Comparison of ENCODE assay signal across 8 cellular contexts in genomic region chr17:48107137-48108055, GRCh38. TPM values are rescaled to one million over a fixed set of nuclear protein-coding genes. Genes with fewer than 3 reads are reported as not detected.
DNase-seq lines count a peak whose midpoint lies in the region; ATAC-seq, FAIRE-seq and TF ChIP-seq lines count a peak whose summit lies in the region.

A gene with protein sequence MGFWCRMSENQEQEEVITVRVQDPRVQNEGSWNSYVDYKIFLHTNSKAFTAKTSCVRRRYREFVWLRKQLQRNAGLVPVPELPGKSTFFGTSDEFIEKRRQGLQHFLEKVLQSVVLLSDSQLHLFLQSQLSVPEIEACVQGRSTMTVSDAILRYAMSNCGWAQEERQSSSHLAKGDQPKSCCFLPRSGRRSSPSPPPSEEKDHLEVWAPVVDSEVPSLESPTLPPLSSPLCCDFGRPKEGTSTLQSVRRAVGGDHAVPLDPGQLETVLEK (plus strand): TSS chr17:48107766. CDS start chr17:48112044, 4,278 bp downstream.

- H3K36me3 ChIP-seq in ES-I3 (ENCODE audit: insufficient read depth, low read length) = no peaks in the 10 kb centered on the region
- no peaks in the 10 kb centered on the region for H3K36me3 ChIP-seq in Loucy (ENCODE audit: insufficient read depth, low read length)
- peaks cover 5% of the 10 kb centered on the region for H3K36me3 ChIP-seq in RWPE2 (ENCODE audit: low read depth)

- H3K4me3 Mint-ChIP-seq in activated T-helper 2 cell treated with anti-CD3 and anti-CD28 coated beads, Interferon-gamma antibody, Interleukin-2, Interleukin-4, amounts not matched to agents 10 μg/mL and 5 μg/mL and 100 μg/mL, durations not matched to agents 14 hours and 24 hours and 36 hours (ENCODE audit: low read depth) = peak within 1 kb of the TSS; percentile 98
- H3K4me3 Mint-ChIP-seq in natural killer cell treated with Interleukin-12 subunit alpha and Interleukin-12 subunit beta and Interleukin-15 and Interleukin-18, amount 100 ng/mL, for 72 hours = peak within 1 kb of the TSS; percentile 86
- H3K4me3 Mint-ChIP-seq in stimulated activated naive CD8-positive, alpha-beta T cell treated with anti-CD3 and anti-CD28 coated beads, Interleukin-15, Interleukin-2, amounts not matched to agents 100 ng/mL and 50 ng/mL, for 24 hours = peak within 1 kb of the TSS; percentile 98

- peak within 1 kb of the TSS; percentile 98 for H2AFZ ChIP-seq in Loucy (ENCODE audit: low read length)

- peaks cover 5% of the 10 kb centered on the region for H3K9me3 Mint-ChIP-seq in activated T-helper 2 cell treated with anti-CD3 and anti-CD28 coated beads, Interferon-gamma antibody, Interleukin-2, Interleukin-4, amounts not matched to agents 10 μg/mL and 5 μg/mL and 100 μg/mL, durations not matched to agents 14 hours and 24 hours and 36 hours
- H3K9me3 Mint-ChIP-seq in natural killer cell treated with Interleukin-12 subunit alpha and Interleukin-12 subunit beta and Interleukin-15 and Interleukin-18, amount 100 ng/mL, for 72 hours = peaks cover 3% of the 10 kb centered on the region
- H3K9me3 Mint-ChIP-seq in stimulated activated naive CD8-positive, alpha-beta T cell treated with anti-CD3 and anti-CD28 coated beads, Interleukin-15, Interleukin-2, amounts not matched to agents 100 ng/mL and 50 ng/mL, for 24 hours = peaks cover 9% of the 10 kb centered on the region

- H3K9me3 ChIP-seq in ES-I3 (ENCODE audit: control insufficient read depth, insufficient read depth, low read length) = no peaks in the 10 kb centered on the region
- H3K9me3 ChIP-seq in Loucy (ENCODE audit: insufficient read depth, low read depth, low read length) = no peaks in the 10 kb centered on the region
- no peaks in the 10 kb centered on the region for H3K9me3 ChIP-seq in RWPE2 (ENCODE audit: severe bottlenecking)

- peak within 1 kb of the TSS; percentile 94 for H3K27ac Mint-ChIP-seq in activated T-helper 2 cell treated with anti-CD3 and anti-CD28 coated beads, Interferon-gamma antibody, Interleukin-2, Interleukin-4, amounts not matched to agents 10 μg/mL and 5 μg/mL and 100 μg/mL, durations not matched to agents 14 hours and 24 hours and 36 hours
- H3K27ac Mint-ChIP-seq in natural killer cell treated with Interleukin-12 subunit alpha and Interleukin-12 subunit beta and Interleukin-15 and Interleukin-18, amount 100 ng/mL, for 72 hours = peak within 1 kb of the TSS; percentile 93 to 97
- peak within 1 kb of the TSS; percentile 90 for H3K27ac Mint-ChIP-seq in stimulated activated naive CD8-positive, alpha-beta T cell treated with anti-CD3 and anti-CD28 coated beads, Interleukin-15, Interleukin-2, amounts not matched to agents 100 ng/mL and 50 ng/mL, for 24 hours

- ATAC-seq in RWPE2 (ENCODE audit: low read depth) = peak; percentile 94
- peak; percentile 94 to 95 for ATAC-seq in natural killer cell treated with Interleukin-12 subunit alpha and Interleukin-12 subunit beta and Interleukin-15 and Interleukin-18, amount 100 ng/mL, for 72 hours

- intact Hi-C loops in activated T-helper 2 cell treated with anti-CD3 and anti-CD28 coated beads, Interferon-gamma antibody, Interleukin-2, Interleukin-4, amounts not matched to agents 10 μg/mL and 5 μg/mL and 100 μg/mL, durations not matched to agents 14 hours and 24 hours and 36 hours (cut with micrococcal nuclease) = no loop called here

- peaks cover 46% of the 10 kb centered on the region for H3K79me2 ChIP-seq in Loucy (ENCODE audit: insufficient read depth, low read length)

- peak within 1 kb of the TSS; percentile 94 for H3K9ac ChIP-seq in ES-I3 (ENCODE audit: low read depth, low read length)
- H3K9ac ChIP-seq in Loucy (ENCODE audit: low read depth, low read length, poor library complexity, severe bottlenecking) = peak within 1 kb of the TSS; percentile 85

- no peak for TF ChIP-seq CTCF in Loucy (conservative IDR thresholded peaks at IDR 0.05; ENCODE audit: low read length)
- peak; percentile 19 for TF ChIP-seq CTCF in RWPE2 (IDR thresholded peaks at IDR 0.05; ENCODE audit: poor library complexity, severe bottlenecking)

- TF ChIP-seq POLR2A in H54 (IDR thresholded peaks at IDR 0.05; ENCODE audit: low read depth, low read length) = peak; percentile 78

- peak within 1 kb of the TSS; percentile 85 for H3K27ac ChIP-seq in RWPE2 (ENCODE audit: poor library complexity, severe bottlenecking)

- H3K36me3 Mint-ChIP-seq in activated T-helper 2 cell treated with anti-CD3 and anti-CD28 coated beads, Interferon-gamma antibody, Interleukin-2, Interleukin-4, amounts not matched to agents 10 μg/mL and 5 μg/mL and 100 μg/mL, durations not matched to agents 14 hours and 24 hours and 36 hours (ENCODE audit: low read depth) = peaks cover 18% of the 10 kb centered on the region
- H3K36me3 Mint-ChIP-seq in natural killer cell treated with Interleukin-12 subunit alpha and Interleukin-12 subunit beta and Interleukin-15 and Interleukin-18, amount 100 ng/mL, for 72 hours = peaks cover 26% of the 10 kb centered on the region
- H3K36me3 Mint-ChIP-seq in stimulated activated naive CD8-positive, alpha-beta T cell treated with anti-CD3 and anti-CD28 coated beads, Interleukin-15, Interleukin-2, amounts not matched to agents 100 ng/mL and 50 ng/mL, for 24 hours (ENCODE audit: low read depth) = peaks cover 7% of the 10 kb centered on the region

- no peaks in the 10 kb centered on the region for H3K27me3 Mint-ChIP-seq in activated T-helper 2 cell treated with anti-CD3 and anti-CD28 coated beads, Interferon-gamma antibody, Interleukin-2, Interleukin-4, amounts not matched to agents 10 μg/mL and 5 μg/mL and 100 μg/mL, durations not matched to agents 14 hours and 24 hours and 36 hours (ENCODE audit: low read depth)
- no peaks in the 10 kb centered on the region for H3K27me3 Mint-ChIP-seq in natural killer cell treated with Interleukin-12 subunit alpha and Interleukin-12 subunit beta and Interleukin-15 and Interleukin-18, amount 100 ng/mL, for 72 hours
- H3K27me3 Mint-ChIP-seq in stimulated activated naive CD8-positive, alpha-beta T cell treated with anti-CD3 and anti-CD28 coated beads, Interleukin-15, Interleukin-2, amounts not matched to agents 100 ng/mL and 50 ng/mL, for 24 hours = no peaks in the 10 kb centered on the region

- peaks cover 50% of the 10 kb centered on the region for H3K4me1 Mint-ChIP-seq in activated T-helper 2 cell treated with anti-CD3 and anti-CD28 coated beads, Interferon-gamma antibody, Interleukin-2, Interleukin-4, amounts not matched to agents 10 μg/mL and 5 μg/mL and 100 μg/mL, durations not matched to agents 14 hours and 24 hours and 36 hours (ENCODE audit: low read depth)
- peaks cover 57 to 69% of the 10 kb centered on the region in 2 donors for H3K4me1 Mint-ChIP-seq in natural killer cell treated with Interleukin-12 subunit alpha and Interleukin-12 subunit beta and Interleukin-15 and Interleukin-18, amount 100 ng/mL, for 72 hours (ENCODE audit: low read depth in 2 of 2)
- peaks cover 69% of the 10 kb centered on the region for H3K4me1 Mint-ChIP-seq in stimulated activated naive CD8-positive, alpha-beta T cell treated with anti-CD3 and anti-CD28 coated beads, Interleukin-15, Interleukin-2, amounts not matched to agents 100 ng/mL and 50 ng/mL, for 24 hours (ENCODE audit: low read depth)

- peak; percentile 15 for FAIRE-seq in H54 (lab: Jason Lieb, UNC)

- H3K4me3 ChIP-seq in Loucy (ENCODE audit: low read length, poor library complexity, severe bottlenecking) (peak within 1 kb of the TSS; percentile 98), RWPE2 (ENCODE audit: severe bottlenecking) (peak within 1 kb of the TSS; percentile 57)

- peaks cover 4% of the 10 kb centered on the region for H4K20me1 ChIP-seq in Loucy (ENCODE audit: insufficient read depth, low read length, poor library complexity, severe bottlenecking)

- peak; percentile 90 for DNase-seq in H54 (ENCODE audit: insufficient read length, low spot score)
- DNase-seq in RWPE2 (ENCODE audit: low spot score) = peak; percentile 96
- DNase-seq in activated T-helper 2 cell treated with anti-CD3 and anti-CD28 coated beads, Interferon-gamma antibody, Interleukin-2, Interleukin-4, amounts not matched to agents 10 μg/mL and 5 μg/mL and 100 μg/mL, durations not matched to agents 14 hours and 24 hours and 36 hours (ENCODE audit: low spot score) = peak; percentile 91
- DNase-seq in fibroblast of peridontal ligament (ENCODE audit: extremely low read depth) = peak; percentile 69
- DNase-seq in natural killer cell treated with Interleukin-12 subunit alpha and Interleukin-12 subunit beta and Interleukin-15 and Interleukin-18, amount 100 ng/mL, for 72 hours (ENCODE audit: low spot score) = peak; percentile 93

- H3K9me2 ChIP-seq in Loucy (replicated peaks; ENCODE audit: low read depth, low read length) = no peaks in the 10 kb centered on the region

- H3K4me1 ChIP-seq in ES-I3 (ENCODE audit: insufficient read depth, low read length) (0 out of 2 replicates have a peak, but pooled peaks cover 5% of the 10 kb centered on the region), Loucy (ENCODE audit: insufficient read depth, low read length, poor library complexity, severe bottlenecking) (peaks cover 31% of the 10 kb centered on the region), RWPE2 (ENCODE audit: insufficient read depth, poor library complexity, severe bottlenecking) (no peaks in the 10 kb centered on the region)

- H3K27me3 ChIP-seq in Loucy (ENCODE audit: insufficient read depth, low read length, poor library complexity, severe bottlenecking) = no peaks in the 10 kb centered on the region
- H3K27me3 ChIP-seq in RWPE2 (ENCODE audit: insufficient read depth, poor library complexity, severe bottlenecking) = no peaks in the 10 kb centered on the region

- H3F3A ChIP-seq in Loucy (ENCODE audit: low read depth) = no peaks in the 10 kb centered on the region; the same call in 1 of the 2 replicates

- peak within 1 kb of the TSS; percentile 96 for H3K4me2 ChIP-seq in Loucy (ENCODE audit: low read depth, low read length, poor library complexity, severe bottlenecking)

RNA-seq across cellular contexts. Expression of the gene that starts here (rescaled TPM):
- 28.4 and 29.8 TPM in 2 replicates for total RNA-seq in activated T-helper 2 cell treated with anti-CD3 and anti-CD28 coated beads, Interferon-gamma antibody, Interleukin-2, Interleukin-4, amounts not matched to agents 10 μg/mL and 5 μg/mL and 100 μg/mL, durations not matched to agents 14 hours and 24 hours and 36 hours
- 100 to 1,000 TPM in 1 of 2 donors, 10 to 100 TPM in 1; 82.2 to 164 TPM for total RNA-seq in natural killer cell treated with Interleukin-12 subunit alpha and Interleukin-12 subunit beta and Interleukin-15 and Interleukin-18, amount 100 ng/mL, for 72 hours

Comparison
In these comparisons a context has a peak if more than half of its experiments do, and no peak if none do; other contexts are left out.
1. Peak in every context shown above with its lines: DNase-seq, ATAC-seq, H3K4me3 ChIP-seq and H3K27ac ChIP-seq.